In the genomic region with DNA sequence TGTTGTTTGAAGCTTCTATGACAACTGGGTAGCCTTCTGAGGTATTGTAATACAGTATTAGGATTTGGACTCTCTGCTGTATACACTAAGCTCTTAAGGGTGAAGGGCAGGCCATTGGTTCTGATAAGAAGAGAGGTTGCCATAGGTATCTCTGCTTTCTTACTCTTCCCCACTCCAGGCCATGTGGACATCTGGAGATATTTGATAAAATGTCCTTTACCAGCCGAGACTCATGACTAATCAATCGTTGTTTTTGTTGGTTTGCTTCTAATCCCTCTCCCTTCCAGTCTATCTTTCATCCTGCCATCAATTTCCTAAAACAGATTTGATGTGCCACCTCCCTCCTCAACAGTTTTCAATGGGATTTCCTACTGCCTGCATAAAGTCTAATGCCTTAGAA, we compare ENCODE assay signal across 1 cellular context.
TF ChIP-seq lines count a peak whose summit lies in the region.

No MANE protein-coding gene starts in this region.

TF ChIP-seq in H1, 55 proteins besides CTCF, POLR2A, EP300 and RAD21:
- TF ChIP-seq GABPA (IDR thresholded peaks at IDR 0.05; ENCODE audit: borderline replicate concordance, insufficient read depth, low read length): no peak
- no peak for TF ChIP-seq NANOG (IDR thresholded peaks at IDR 0.05; ENCODE audit: insufficient read depth, low read depth, low read length, poor library complexity, severe bottlenecking)
- TF ChIP-seq JUND (IDR thresholded peaks at IDR 0.05; ENCODE audit: low read length): no peak
- no peak for TF ChIP-seq SIN3A (conservative IDR thresholded peaks at IDR 0.05 in 1 of 2, IDR thresholded peaks at IDR 0.05 in 1 of 2; ENCODE audit: low read depth in 1 of 2, low read length in 2 of 2)
- TF ChIP-seq CBX8 (IDR thresholded peaks at IDR 0.05; ENCODE audit: borderline replicate concordance, low read depth, low read length): no peak
- no peak for TF ChIP-seq BRCA1 (IDR thresholded peaks at IDR 0.05; ENCODE audit: low read depth, low read length)
- TF ChIP-seq SIX5 (IDR thresholded peaks at IDR 0.05; ENCODE audit: low read depth, low read length): no peak
- TF ChIP-seq TAF1 (IDR thresholded peaks at IDR 0.05; ENCODE audit: low read depth, low read length): no peak
- no peak for TF ChIP-seq EGR1 (IDR thresholded peaks at IDR 0.05; ENCODE audit: borderline replicate concordance, low read depth, low read length)
- no peak for TF ChIP-seq RNF2 (IDR thresholded peaks at IDR 0.05; ENCODE audit: borderline replicate concordance, low read depth, low read length, missing control alignments, poor library complexity, severe bottlenecking)
